ENCODE assay signal across 2 cellular contexts in genomic region chr22:29208879-29209623, GRCh38.
TF ChIP-seq lines count a peak whose summit lies in the region.

No MANE protein-coding gene starts in this region.

TF ChIP-seq in GM12891, 5 proteins besides CTCF, POLR2A, EP300 and RAD21:
- TF ChIP-seq TAF1 (IDR thresholded peaks at IDR 0.05; ENCODE audit: low read depth, low read length) (no peak), SPI1 (IDR thresholded peaks at IDR 0.05; ENCODE audit: low read depth, low read length) (no peak), POLR2AphosphoS5 (IDR thresholded peaks at IDR 0.05; ENCODE audit: low read depth, low read length) (no peak), PAX5 (IDR thresholded peaks at IDR 0.05; ENCODE audit: insufficient read depth, low read length, severe bottlenecking) (no peak), POU2F2 (IDR thresholded peaks at IDR 0.05; ENCODE audit: low read depth, low read length) (no peak)

TF ChIP-seq in H1, 55 proteins besides CTCF, POLR2A, EP300 and RAD21:
- TF ChIP-seq MAFK (IDR thresholded peaks at IDR 0.05; ENCODE audit: low read depth, low read length) (peak; percentile 2; the same call in 1 of the 2 replicates), ATF3 (IDR thresholded peaks at IDR 0.05; ENCODE audit: insufficient read depth, low read depth, low read length) (no peak), SIX5 (IDR thresholded peaks at IDR 0.05; ENCODE audit: low read depth, low read length) (no peak), KDM4A (IDR thresholded peaks at IDR 0.05; ENCODE audit: low read depth, low read length, severe bottlenecking) (no peak), HDAC2 (IDR thresholded peaks at IDR 0.05; ENCODE audit: borderline replicate concordance in 1 of 2, low read depth in 2 of 2, low read length in 2 of 2) (no peak), CHD1 (IDR thresholded peaks at IDR 0.05; ENCODE audit: low read depth, low read length) (no peak), GTF2F1 (IDR thresholded peaks at IDR 0.05; ENCODE audit: borderline replicate concordance, low read depth, low read length) (no peak), NRF1 (IDR thresholded peaks at IDR 0.05; ENCODE audit: low read depth, low read length) (no peak)
